18 cellular contexts compared by ENCODE assay signal in the genomic region with DNA sequence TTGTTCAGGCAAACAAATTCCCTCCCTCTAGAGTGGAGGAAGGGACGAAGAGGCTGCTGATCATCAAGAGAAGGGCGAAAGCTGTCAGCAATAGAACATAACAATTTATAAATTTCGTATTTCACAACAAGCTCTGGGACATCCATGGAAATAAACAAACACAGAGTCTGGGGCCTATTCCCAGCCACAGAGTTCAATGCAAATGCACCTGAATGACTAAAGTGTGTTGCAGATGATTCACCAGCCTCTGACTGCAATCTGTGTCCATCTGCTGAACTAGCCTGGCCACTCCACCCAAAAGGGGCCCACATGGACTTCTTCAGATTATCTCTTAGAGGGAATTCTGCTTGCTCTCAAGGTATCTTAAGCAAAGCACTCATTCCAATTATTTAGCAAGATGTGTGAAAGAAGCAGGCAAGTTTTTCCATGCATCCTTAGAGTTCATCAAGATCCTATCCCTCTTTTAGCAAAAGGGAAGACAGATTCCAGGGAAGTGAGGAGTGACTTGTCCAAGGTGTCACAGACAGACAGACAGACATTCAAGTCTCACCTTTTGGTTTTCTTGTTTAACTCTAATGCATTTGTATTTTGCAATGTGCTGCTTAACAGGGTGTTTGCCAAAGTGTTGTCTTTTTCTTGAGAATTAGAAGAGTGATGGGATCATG.
DNase-seq lines count a peak whose midpoint lies in the region; ATAC-seq, FAIRE-seq and TF ChIP-seq lines count a peak whose summit lies in the region.
"Had no signal": no experiment of that assay in that cellular context is flagged by ENCODE, and none has a peak within 500 bp of the region (broad histone marks: within the 10 kb centered on the region; RNA-seq: fewer than 3 reads in every experiment).

No MANE protein-coding gene starts in this region.

- peak; percentile 32; the same call in 1 of the 2 replicates for ATAC-seq in WTC11
- ATAC-seq: gastrocnemius medialis had no signal

- no peak overlapping the region for H3K18ac ChIP-seq in H9 (ENCODE audit: insufficient read length, low read depth, low read length)

- H4K8ac ChIP-seq in H9 (replicated peaks; ENCODE audit: insufficient read length, low read depth, low read length) = no peak overlapping the region

- H2BK12ac ChIP-seq in H9 (ENCODE audit: insufficient read length, low read depth, low read length) = no peak overlapping the region

- no peak overlapping the region for H2BK5ac ChIP-seq in H9 (ENCODE audit: insufficient read length, low read length)

- no peak overlapping the region for H4K91ac ChIP-seq in H9 (ENCODE audit: insufficient read length, low read depth, low read length)

- H2BK15ac ChIP-seq in H9 (ENCODE audit: low read depth, low read length) = no peak overlapping the region

- no peak overlapping the region for H3T11ph ChIP-seq in H9 (ENCODE audit: low read length)

- H3K79me1 ChIP-seq in H9 (ENCODE audit: insufficient read depth, low read depth, low read length, poor library complexity, severe bottlenecking) = no peaks in the 10 kb centered on the region

- WGBS in H9 (ENCODE audit: extremely low coverage, insufficient read length, low lambda C conversion rate) = no CpG with 5 or more reads among the region's 3 CpGs
- 68 to 81% (median 69%) methylated on average over 3 of the region's 3 CpGs for WGBS in small intestine, 3 donors

- CTCF ChIA-PET in WTC11 (lab: Charles Lee) = no interaction called here

- H3K27me3 Mint-ChIP-seq in H9 (ENCODE audit: low read depth) (no peaks in the 10 kb centered on the region; the same call in 1 of the 2 replicates), WTC11 (ENCODE audit: low read depth) (no peaks in the 10 kb centered on the region)

- no peaks in the 10 kb centered on the region for H3K23me2 ChIP-seq in H9 (ENCODE audit: insufficient read length, low read depth, low read length, poor library complexity, severe bottlenecking)

- DNase-seq in H9 (peak; percentile 31), WTC11 (ENCODE audit: low spot score) (no peak), fibroblast of the conjunctiva (ENCODE audit: low read depth) (peak; percentile 27), small intestine (peak; percentile 2), NOMO-1 treated with DMSO at 0.1 percent for 48 hours (lab: John Stamatoyannopoulos, UW; ENCODE audit: unreplicated experiment) (no peak), kidney (no peak)
- no peak for DNase-seq in stimulated activated CD4-positive, alpha-beta T cell treated with anti-CD3 and anti-CD28 coated beads, Interleukin-1b, Interleukin-23, amount 100 ng/mL, for 48 hours
- DNase-seq: activated CD8-positive, alpha-beta memory T cell treated with anti-CD3 and anti-CD28 coated beads for 24 hours; activated naive CD4-positive, alpha-beta T cell treated with anti-CD3 and anti-CD28 coated beads for 36 hours; Caco-2; gastrocnemius medialis; left ventricle myocardium inferior; MM.1S; nephron progenitor cell; testis had no signal

- H3K56ac ChIP-seq in H9 (ENCODE audit: insufficient read length, low read depth, low read length) = no peak overlapping the region

- H3K4me2 ChIP-seq in H9 (ENCODE audit: insufficient read depth, insufficient read length, low read length) = no peak overlapping the region

- H2BK120ac ChIP-seq in H9 (ENCODE audit: low read depth, low read length, poor library complexity, severe bottlenecking) = no peak overlapping the region

- no peak overlapping the region for H3K9ac ChIP-seq in H9 (ENCODE audit: extremely low read depth, insufficient read length, low read length)
- H3K9ac ChIP-seq in kidney (ENCODE audit: low read length in 2 of 2) = no peak overlapping the region

- H3K4me1 ChIP-seq in H9 (ENCODE audit: insufficient read depth, low read length) (peaks cover 9% of the 10 kb centered on the region), small intestine (ENCODE audit: control insufficient read depth in 2 of 2, insufficient read depth in 1 of 2, low read depth in 1 of 2, low read length in 1 of 2) (no peaks in the 10 kb centered on the region), kidney (ENCODE audit: control insufficient read depth in 1 of 2, insufficient read depth in 1 of 2, low read depth in 1 of 2, low read length in 2 of 2) (no peaks in the 10 kb centered on the region)
- H3K4me1 ChIP-seq: Caco-2, gastrocnemius medialis, left ventricle myocardium inferior, Peyer's patch, testis had no signal

- H3K27ac Mint-ChIP-seq in H9 = peak overlapping the region in 1 of 3 experiments; percentile 62; a peak in 3 of 7 replicates
- H3K27ac Mint-ChIP-seq in WTC11 = no peak overlapping the region; the same call in 1 of the 2 replicates
- H3K27ac Mint-ChIP-seq: activated naive CD4-positive, alpha-beta T cell treated with anti-CD3 and anti-CD28 coated beads for 36 hours; nephron progenitor cell had no signal

- no peaks in the 10 kb centered on the region for H4K20me1 ChIP-seq in H9 (ENCODE audit: control insufficient read depth, insufficient read depth, insufficient read length)

- POLR2A ChIA-PET in WTC11 (lab: Charles Lee) = no interaction called here

- H3K27me3 ChIP-seq in H9 (ENCODE audit: insufficient read depth, low read length) = no peaks in the 10 kb centered on the region
- no peaks in the 10 kb centered on the region for H3K27me3 ChIP-seq in small intestine (ENCODE audit: control insufficient read depth in 2 of 2, insufficient read depth in 2 of 2, low read length in 2 of 2)
- H3K27me3 ChIP-seq: gastrocnemius medialis, Peyer's patch, testis had no signal

- H3K23ac ChIP-seq in H9 (ENCODE audit: insufficient read length, low read depth, low read length) = no peak overlapping the region

- H3K9me3 ChIP-seq in H9 (ENCODE audit: control insufficient read depth, low read depth, low read length) = no peaks in the 10 kb centered on the region
- H3K9me3 ChIP-seq in small intestine (ENCODE audit: control insufficient read depth, low read depth) = no peaks in the 10 kb centered on the region
- no peaks in the 10 kb centered on the region for H3K9me3 ChIP-seq in kidney (ENCODE audit: control insufficient read depth in 1 of 2, low read length in 2 of 2)
- H3K9me3 ChIP-seq: Caco-2, gastrocnemius medialis, left ventricle myocardium inferior, Peyer's patch, testis had no signal

- H3K36me3 Mint-ChIP-seq in H9 (ENCODE audit: insufficient read depth in 1 of 3, low read depth in 3 of 3) (peaks cover 6 to 15% (median 9%) of the 10 kb centered on the region in 3 experiments), WTC11 (peaks cover 30% of the 10 kb centered on the region)

- H2AFZ ChIP-seq in H9 (ENCODE audit: low read length) = no peak overlapping the region

- intact Hi-C loops in kidney (cut with DNase I) = no loop called here

- no peak for FAIRE-seq in small intestine (lab: Jason Lieb, UNC)
- no peak for FAIRE-seq in kidney (lab: Jason Lieb, UNC)
- FAIRE-seq: colon had no signal

- TF ChIP-seq CTCF in H9 (conservative IDR thresholded peaks at IDR 0.05) (no peak), WTC11 (IDR thresholded peaks at IDR 0.05) (no peak), kidney (IDR thresholded peaks at IDR 0.05; ENCODE audit: borderline replicate concordance, extremely low read depth, insufficient read depth) (no peak)

- H3K27ac ChIP-seq in H9 (ENCODE audit: insufficient read length, low read depth, low read length) (no peak overlapping the region), small intestine (ENCODE audit: low read depth in 1 of 2, low read length in 1 of 2) (no peak overlapping the region), kidney (ENCODE audit: low read depth in 2 of 2, low read length in 2 of 2) (no peak overlapping the region)
- H3K27ac ChIP-seq: gastrocnemius medialis, HL-60, left ventricle myocardium inferior, testis had no signal

- peak overlapping the region; percentile 90 for H2BK20ac ChIP-seq in H9 (ENCODE audit: low read depth, low read length, poor library complexity, severe bottlenecking)

- H3K14ac ChIP-seq in H9 (ENCODE audit: insufficient read depth, low read length) = no peak overlapping the region

- H3K9me3 Mint-ChIP-seq in H9 = peaks cover 9 to 13% of the 10 kb centered on the region in 2 experiments
- peaks cover 11% of the 10 kb centered on the region for H3K9me3 Mint-ChIP-seq in WTC11
- H3K9me3 Mint-ChIP-seq: activated naive CD4-positive, alpha-beta T cell treated with anti-CD3 and anti-CD28 coated beads for 36 hours had no signal

- no peak overlapping the region for H2AK5ac ChIP-seq in H9 (ENCODE audit: insufficient read length, low read length)

- no peak overlapping the region for H4K5ac ChIP-seq in H9 (ENCODE audit: insufficient read length, low read depth, low read length)

- H3K4me1 Mint-ChIP-seq in H9 (peaks cover 5 to 47% of the 10 kb centered on the region in 2 experiments; a peak in 3 of 4 replicates), WTC11 (peaks cover 58% of the 10 kb centered on the region)
- H3K4me1 Mint-ChIP-seq: nephron progenitor cell had no signal

- peaks cover 2% of the 10 kb centered on the region; the same call in 1 of the 2 replicates for H3K79me2 ChIP-seq in H9 (ENCODE audit: insufficient read depth, low read length)

- no peak overlapping the region for H3K4ac ChIP-seq in H9 (ENCODE audit: low read depth, low read length)

- H3K4me3 Mint-ChIP-seq in H9 (no peak overlapping the region), WTC11 (no peak overlapping the region)
- H3K4me3 Mint-ChIP-seq: activated naive CD4-positive, alpha-beta T cell treated with anti-CD3 and anti-CD28 coated beads for 36 hours; nephron progenitor cell had no signal

- H3K4me3 ChIP-seq in small intestine (ENCODE audit: low read depth in 1 of 2, low read length in 2 of 2) (no peak overlapping the region), kidney (ENCODE audit: low read length in 2 of 2) (no peak overlapping the region)
- H3K4me3 ChIP-seq: gastrocnemius medialis, left ventricle myocardium inferior, Peyer's patch, testis had no signal

- H3K36me3 ChIP-seq in small intestine (ENCODE audit: control insufficient read depth in 2 of 2, insufficient read depth in 2 of 2, low read length in 2 of 2) = no peaks in the 10 kb centered on the region
- no peaks in the 10 kb centered on the region for H3K36me3 ChIP-seq in kidney (ENCODE audit: control insufficient read depth in 1 of 2, insufficient read depth in 2 of 2, low read length in 2 of 2)
- H3K36me3 ChIP-seq: gastrocnemius medialis, left ventricle myocardium inferior, Peyer's patch had no signal

TF ChIP-seq in WTC11, 78 proteins besides CTCF, POLR2A, EP300 and RAD21 (continues in another document):
- TF ChIP-seq SP1 (CRISPR knock-in tag; conservative IDR thresholded peaks at IDR 0.05) (no peak), ZBTB21 (CRISPR knock-in tag; IDR thresholded peaks at IDR 0.05; ENCODE audit: borderline replicate concordance) (no peak), NFATC4 (CRISPR knock-in tag; IDR thresholded peaks at IDR 0.05) (no peak), E2F4 (CRISPR knock-in tag; IDR thresholded peaks at IDR 0.05; ENCODE audit: borderline replicate concordance, low read depth) (no peak)

Comparison
In these comparisons a context has a peak if more than half of its experiments do, and no peak if none do; other contexts are left out.
1. DNase-seq: peak in H9 (single experiment), fibroblast of the conjunctiva (single experiment) and small intestine (single experiment); none in WTC11 (single experiment), NOMO-1 treated with DMSO at 0.1 percent for 48 hours (single experiment), kidney (single experiment) and stimulated activated CD4-positive, alpha-beta T cell treated with anti-CD3 and anti-CD28 coated beads, Interleukin-1b, Interleukin-23, amount 100 ng/mL, for 48 hours (single experiment).